Comparison of ENCODE assay signal across 8 cellular contexts in the genomic region with DNA sequence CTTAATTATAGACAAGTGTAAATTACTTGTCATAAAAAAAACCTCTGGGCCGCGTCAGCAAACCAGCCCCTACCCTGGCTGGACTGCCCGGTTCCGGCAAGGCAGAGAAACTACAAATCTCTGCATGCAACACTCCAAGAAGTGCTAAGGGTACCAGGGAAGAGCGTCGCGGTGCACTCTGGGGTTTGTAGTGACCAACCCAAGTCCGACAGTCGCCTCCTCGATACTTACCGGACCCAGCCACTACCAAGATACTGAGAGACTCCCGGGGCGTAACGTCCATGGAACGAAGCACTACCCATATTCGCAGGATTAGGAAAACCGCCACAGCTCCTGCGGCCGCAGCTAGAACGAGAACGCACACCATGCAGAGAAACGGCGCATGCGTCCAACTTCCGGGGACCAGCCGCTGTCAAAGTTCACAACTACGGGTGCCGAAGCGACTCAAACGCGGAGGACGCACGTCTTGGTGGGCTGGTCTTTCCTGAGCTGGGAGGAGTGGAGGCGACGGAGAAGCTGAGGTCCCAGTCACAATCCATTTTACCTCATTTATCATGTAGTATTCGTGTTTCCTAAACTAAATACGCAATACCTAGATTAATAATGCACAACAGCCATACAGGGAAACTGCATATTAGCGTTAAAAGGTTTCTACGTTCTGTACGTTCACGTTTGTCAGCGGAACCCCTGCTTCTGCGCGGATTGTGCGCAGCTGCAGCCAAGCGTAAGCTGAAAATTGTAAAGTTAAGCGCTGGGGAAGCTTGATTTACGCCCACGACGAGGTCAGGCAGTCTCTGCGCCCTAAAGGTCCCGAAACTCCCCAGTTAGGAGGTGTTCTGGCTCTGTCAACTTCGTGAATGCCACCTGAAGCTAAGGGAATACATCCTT. TPM values are rescaled to one million over a fixed set of nuclear protein-coding genes. Genes with fewer than 3 reads are reported as not detected.
DNase-seq lines count a peak whose midpoint lies in the region; ATAC-seq and TF ChIP-seq lines count a peak whose summit lies in the region.

A gene with protein sequence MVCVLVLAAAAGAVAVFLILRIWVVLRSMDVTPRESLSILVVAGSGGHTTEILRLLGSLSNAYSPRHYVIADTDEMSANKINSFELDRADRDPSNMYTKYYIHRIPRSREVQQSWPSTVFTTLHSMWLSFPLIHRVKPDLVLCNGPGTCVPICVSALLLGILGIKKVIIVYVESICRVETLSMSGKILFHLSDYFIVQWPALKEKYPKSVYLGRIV (minus strand): TSS at position 420 of the 888 bp plus-strand sequence. CDS start 53 bp downstream, at position 367.

- WGBS in prostate gland, result under 1% methylated on average over 53 of the region's 53 CpGs
- WGBS in urinary bladder, result under 1% methylated on average over 53 of the region's 53 CpGs

- H3K9me3 ChIP-seq in T-helper 17 cell (ENCODE audit: control insufficient read depth, low read length, poor library complexity, severe bottlenecking) (no peaks in the 10 kb centered on the region), right atrium auricular region (no peaks in the 10 kb centered on the region), prostate gland (no peaks in the 10 kb centered on the region)

- H3K36me3 ChIP-seq in right atrium auricular region (no peaks in the 10 kb centered on the region), prostate gland (no peaks in the 10 kb centered on the region), urinary bladder (ENCODE audit: insufficient read depth) (no peaks in the 10 kb centered on the region)

- peak within 1 kb of the TSS; percentile 66 to 68 for H3K4me3 ChIP-seq in right atrium auricular region
- H3K4me3 ChIP-seq in prostate gland, result peak within 1 kb of the TSS; percentile 68 to 71
- peak within 1 kb of the TSS; percentile 42 for H3K4me3 ChIP-seq in urinary bladder (ENCODE audit: low read depth, low read length)

- H3K4me1 ChIP-seq in right atrium auricular region (peaks cover 0 to 8% of the 10 kb centered on the region in 2 donors), prostate gland (replicated peaks) (no peaks in the 10 kb centered on the region), urinary bladder (ENCODE audit: insufficient read depth) (no peaks in the 10 kb centered on the region)

- H3K27me3 Mint-ChIP-seq in T-helper 17 cell, result peaks cover 6% of the 10 kb centered on the region

- DNase-seq in NCI-H1694 treated with DMSO at 0.1 percent for 48 hours (lab: John Stamatoyannopoulos, UW) (peak; percentile 97), T-helper 17 cell (peak; percentile 83 to 86 (median 83)), right atrium auricular region (ENCODE audit: low spot score) (peak; percentile 95), prostate gland (ENCODE audit: low spot score) (peak; percentile 93)

- H3K27ac ChIP-seq in angular gyrus (ENCODE audit: low read depth, low read length) (peak within 1 kb of the TSS; percentile 100), right atrium auricular region (peak within 1 kb of the TSS; percentile 87 to 90), prostate gland (peak within 1 kb of the TSS; percentile 92 to 94), urinary bladder (ENCODE audit: low read depth) (peak within 1 kb of the TSS; percentile 86)

- peak; percentile 98 for ATAC-seq in GM18498 (IDR thresholded peaks at IDR 0.05; ENCODE audit: unreplicated experiment)
- ATAC-seq in HG02938 (IDR thresholded peaks at IDR 0.05; ENCODE audit: unreplicated experiment), result peak; percentile 97
- peak; percentile 96 for ATAC-seq in T-helper 17 cell

- no peaks in the 10 kb centered on the region for H3K27me3 ChIP-seq in right atrium auricular region
- H3K27me3 ChIP-seq in prostate gland (replicated peaks; ENCODE audit: insufficient read depth), result no peaks in the 10 kb centered on the region

- intact Hi-C loops in prostate gland (cut with DNase I), result loop anchor here (2.0 kb wide), 2 partner anchors 44 to 162 kb away; a partner anchor contains a TSS

- peaks cover 2% of the 10 kb centered on the region for H3K36me3 Mint-ChIP-seq in T-helper 17 cell (ENCODE audit: low read depth)

- H3K27ac Mint-ChIP-seq in T-helper 17 cell, result peak within 1 kb of the TSS; percentile 97

- peak; percentile 55 for TF ChIP-seq POLR2A in prostate gland (IDR thresholded peaks at IDR 0.05)

- H3K4me1 Mint-ChIP-seq in T-helper 17 cell, result peaks cover 14% of the 10 kb centered on the region

- H3K4me3 Mint-ChIP-seq in T-helper 17 cell, result peak within 1 kb of the TSS; percentile 99

- TF ChIP-seq CTCF in right atrium auricular region (IDR thresholded peaks at IDR 0.05) (no peak), prostate gland (IDR thresholded peaks at IDR 0.05) (peak in 1 of 4 experiments; percentile 11)

RNA-seq across cellular contexts. Expression of the gene that starts here (rescaled TPM):
- total RNA-seq in T-helper 17 cell (1 to 10 TPM; 1.5 to 1.8 TPM), right atrium auricular region (under 1 TPM; 0.74 to 0.79 TPM), prostate gland (1 to 10 TPM; 2.0 to 2.3 TPM), urinary bladder (4.4 TPM)
- 2.7 TPM for polyA plus RNA-seq in urinary bladder

Comparison
In these comparisons a context has a peak if more than half of its experiments do, and no peak if none do; other contexts are left out.
1. Peak in every context shown above with its lines: DNase-seq, ATAC-seq, H3K4me3 ChIP-seq and H3K27ac ChIP-seq.
2. Peak in DNase-seq, H3K4me3 ChIP-seq and H3K27ac ChIP-seq in right atrium auricular region; RNA of the gene not detected or under 1 TPM.